ENCODE assay signal across 13 cellular contexts in genomic region chr7:132966731-132967130, GRCh38.
"Had no signal": no experiment of that assay in that cellular context is flagged by ENCODE, and none has a peak within 500 bp of the region (broad histone marks: within the 10 kb centered on the region; RNA-seq: fewer than 3 reads in every experiment).

No MANE protein-coding gene starts in this region.

- DNase-seq: activated CD4-positive, alpha-beta T cell treated with anti-CD3 and anti-CD28 coated beads for 48 hours; activated CD8-positive, alpha-beta memory T cell treated with anti-CD3 and anti-CD28 coated beads for 24 hours; activated naive CD4-positive, alpha-beta T cell treated with anti-CD3 and anti-CD28 coated beads for 36 hours; cerebellar nuclear complex; head of caudate nucleus; islet precursor cell; left lung; mesenchymal stem cell; psoas muscle; stimulated activated CD4-positive, alpha-beta T cell treated with anti-CD3 and anti-CD28 coated beads, Interleukin-2, amount 100 ng/mL, for 48 hours; stimulated activated naive CD4-positive, alpha-beta T cell treated with Interleukin-2 at 50 U/mL for 16 hours; trophoblast cell had no signal

- H3K4me1 ChIP-seq: left lung had no signal

- ATAC-seq: left lung, WTC11 had no signal

- H3K36me3 ChIP-seq: left lung had no signal

- H3K9me3 ChIP-seq: left lung, psoas muscle had no signal

- H3K27me3 ChIP-seq: left lung had no signal

- H3K27ac ChIP-seq: left lung, psoas muscle had no signal

- H3K4me3 ChIP-seq: left lung, psoas muscle had no signal
